Comparison of ENCODE assay signal across 9 cellular contexts in genomic region chr7:65444211-65444842, GRCh38.
"Had no signal": no experiment of that assay in that cellular context is flagged by ENCODE, and none has a peak within 500 bp of the region (broad histone marks: within the 10 kb centered on the region; RNA-seq: fewer than 3 reads in every experiment).

No MANE protein-coding gene starts in this region.

- H3K4me1 Mint-ChIP-seq: GM23338, H9 had no signal

- H3K4me2 ChIP-seq: GM23338 had no signal

- ATAC-seq: GM23338, K562 had no signal

- H3K4me3 ChIP-seq: GM23338, K562 had no signal

- H3K27ac ChIP-seq: HL-60 had no signal

- DNase-seq: H9, HCEC 1CT, IMR-90, KG1 had no signal

- H2AFZ ChIP-seq: GM23338 had no signal

- FAIRE-seq: H1, H54, K562 had no signal

- H3K27ac Mint-ChIP-seq: GM23338, H9 had no signal

- H3K4me3 Mint-ChIP-seq: GM23338, H9 had no signal
